In the genomic region with DNA sequence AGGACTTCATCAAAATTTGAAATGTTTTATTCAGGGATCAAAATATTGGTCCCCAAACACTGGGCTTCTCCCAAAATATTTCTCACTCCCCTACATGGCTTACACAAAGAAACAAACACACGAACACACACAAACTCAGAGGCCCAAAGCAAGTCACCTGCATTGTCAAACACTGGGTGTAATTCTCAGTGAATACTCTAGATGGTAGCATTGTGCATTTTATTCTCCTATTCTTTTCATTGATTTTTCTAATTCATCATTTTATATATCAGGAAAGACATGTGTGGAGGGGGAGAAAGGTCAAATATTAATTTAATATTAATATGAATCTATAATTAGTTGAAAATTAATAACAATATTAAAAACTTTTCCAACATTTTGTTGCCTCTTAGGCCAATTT, we compare ENCODE assay signal across 8 cellular contexts.
DNase-seq lines count a peak whose midpoint lies in the region; ATAC-seq and TF ChIP-seq lines count a peak whose summit lies in the region.

No MANE protein-coding gene starts in this region.

- no peak overlapping the region for H3K4me3 ChIP-seq in epithelial cell of esophagus (ENCODE audit: low read length)
- no peak overlapping the region for H3K4me3 ChIP-seq in aorta (ENCODE audit: low read length in 2 of 2)

- intact Hi-C loops in aorta (cut with DNase I) = no loop called here

- TF ChIP-seq CTCF in 22Rv1 (IDR thresholded peaks at IDR 0.05) (peak; percentile 55), GM10266 (IDR thresholded peaks at IDR 0.05; ENCODE audit: control insufficient read depth, insufficient read depth, low read depth, missing control alignments) (peak; percentile 39), epithelial cell of esophagus (IDR thresholded peaks at IDR 0.05; ENCODE audit: insufficient read depth, low read depth, low read length, missing control alignments) (peak; percentile 44)

- H3K4me1 ChIP-seq in aorta (ENCODE audit: control insufficient read depth in 1 of 2, insufficient read depth in 2 of 2, low read length in 2 of 2) = no peaks in the 10 kb centered on the region

- no peak for ATAC-seq in GM18519 (IDR thresholded peaks at IDR 0.05; ENCODE audit: low FRiP score, unreplicated experiment)
- ATAC-seq in aorta (ENCODE audit: low FRiP score) = no peak

- no peaks in the 10 kb centered on the region for H3K36me3 ChIP-seq in aorta (ENCODE audit: control insufficient read depth in 1 of 2, insufficient read depth in 2 of 2, low read length in 1 of 2)

- 14 to 25% methylated on average over 1 of the region's 1 CpG for WGBS in aorta, 2 donors

- H3K27me3 ChIP-seq in aorta (ENCODE audit: control insufficient read depth in 1 of 2, insufficient read depth in 2 of 2, low read length in 1 of 2) = no peaks in the 10 kb centered on the region

- no peak overlapping the region for H3K27ac ChIP-seq in 22Rv1
- H3K27ac ChIP-seq in aorta (ENCODE audit: low read depth in 1 of 2, low read length in 2 of 2) = no peak overlapping the region

- no peaks in the 10 kb centered on the region for H3K9me3 ChIP-seq in aorta (ENCODE audit: control insufficient read depth, low read length)

- DNase-seq in GM10266 (ENCODE audit: extremely low spot score) = peak; percentile 4
- peak; percentile 0 for DNase-seq in NCI-H2171 treated with DMSO at 0.1 percent for 48 hours (lab: John Stamatoyannopoulos, UW)
- peak; percentile 8 for DNase-seq in epithelial cell of esophagus (ENCODE audit: low read depth)
- peak; percentile 0 for DNase-seq in putamen (ENCODE audit: low spot score)
- DNase-seq in NCI-H226 = no peak
- no peak for DNase-seq in aorta

Comparison
In these comparisons a context has a peak if more than half of its experiments do, and no peak if none do; other contexts are left out.
1. DNase-seq: peak in GM10266 (single experiment), NCI-H2171 treated with DMSO at 0.1 percent for 48 hours (single experiment), epithelial cell of esophagus (single experiment) and putamen (single experiment); none in NCI-H226 (single experiment) and aorta (0 of 2).
2. Peak in every context shown above with its lines, with median percentiles within 50 percentile points of each other: CTCF ChIP-seq.